Comparison of ENCODE assay signal across 9 cellular contexts in genomic region chr4:1792832-1793495, GRCh38. TPM values are rescaled to one million over a fixed set of nuclear protein-coding genes. Genes with fewer than 3 reads are reported as not detected.
DNase-seq lines count a peak whose midpoint lies in the region; ATAC-seq, FAIRE-seq and TF ChIP-seq lines count a peak whose summit lies in the region.
"Had no signal": no experiment of that assay in that cellular context is flagged by ENCODE, and none has a peak within 500 bp of the region (broad histone marks: within the 10 kb centered on the region; RNA-seq: fewer than 3 reads in every experiment).

Gene FGFR3, plus strand, starts transcription at chr4:1793293. Its CDS starts 642 bp downstream, at chr4:1793935.

- H3K4me3 Mint-ChIP-seq in activated naive CD8-positive, alpha-beta T cell treated with anti-CD3 and anti-CD28 coated beads, Interleukin-2, amount 50 U/mL, for 24 hours = no peak within 1 kb of the TSS

- peaks cover 15% of the 10 kb centered on the region; the same call in 1 of the 2 replicates for H3K79me2 ChIP-seq in HCT116 (ENCODE audit: insufficient read depth, low read length)

- TF ChIP-seq RAD21 in HCT116 (IDR thresholded peaks at IDR 0.05; ENCODE audit: low read depth) = no peak

- no TSS peak for BruUV-seq in HCT116 (replicated peaks; lab: Mats Ljungman, UMichigan)

- FAIRE-seq in D721Med (lab: Jason Lieb, UNC) (no peak), small intestine (lab: Jason Lieb, UNC) (no peak)

- peak; percentile 98 for DNase-seq in D721Med (ENCODE audit: insufficient read length, low spot score)
- no peak for DNase-seq in HCT116 (ENCODE audit: low read depth, low spot score)
- DNase-seq in RPMI8226 = peak; percentile 48
- peak; percentile 45 for DNase-seq in activated naive CD8-positive, alpha-beta T cell treated with anti-CD3 and anti-CD28 coated beads, Interleukin-2, amount 50 U/mL, for 24 hours
- peak; percentile 66 for DNase-seq in small intestine
- no peak for DNase-seq in AML-193 (lab: John Stamatoyannopoulos, UW)

- ATAC-seq in HCT116 (peak; percentile 81), HG03108 (IDR thresholded peaks at IDR 0.05; ENCODE audit: unreplicated experiment) (no peak)
- ATAC-seq in activated naive CD8-positive, alpha-beta T cell treated with anti-CD3 and anti-CD28 coated beads, Interleukin-2, amount 50 U/mL, for 24 hours = peak; percentile 60

- RAD21 ChIA-PET in HCT116 (lab: Charles Lee; ENCODE audit: low non-redundant PET in 1 of 2, low total read pairs in 2 of 2, uncharacterized antibody in 2 of 2, unreplicated experiment in 2 of 2) = no interaction called here

- TF ChIP-seq CTCF in D721Med (IDR thresholded peaks at IDR 0.05; ENCODE audit: insufficient read depth, missing control alignments) (no peak), HCT116 (IDR thresholded peaks at IDR 0.05 in 2 of 3, conservative IDR thresholded peaks at IDR 0.05 in 1 of 3; ENCODE audit: borderline replicate concordance in 1 of 3, insufficient read depth in 1 of 3, low read depth in 2 of 3, low read length in 2 of 3) (no peak)

- H3K27ac ChIP-seq in HCT116 (ENCODE audit: low read depth, low read length) = peak within 1 kb of the TSS; percentile 79; the same call in 1 of the 2 replicates
- H3K27ac ChIP-seq in small intestine (ENCODE audit: low read depth in 1 of 2, low read length in 1 of 2) = peak within 1 kb of the TSS; percentile 64 to 94

- H2AFZ ChIP-seq in HCT116 (ENCODE audit: low read depth, low read length, poor library complexity, severe bottlenecking) = no peak within 1 kb of the TSS

- no peaks in the 10 kb centered on the region for H3K9me3 Mint-ChIP-seq in activated naive CD8-positive, alpha-beta T cell treated with anti-CD3 and anti-CD28 coated beads, Interleukin-2, amount 50 U/mL, for 24 hours

- H3K4me3 ChIP-seq in HCT116 (replicated peaks in 1 of 2; ENCODE audit: low read depth in 1 of 2, low read length in 2 of 2) (peak within 1 kb of the TSS; percentile 61 to 80), iPS-15b (ENCODE audit: low read depth, low read length) (peak within 1 kb of the TSS; percentile 45), small intestine (ENCODE audit: low read depth in 1 of 2, low read length in 2 of 2) (peak within 1 kb of the TSS; percentile 50 to 94)

- H3K36me3 Mint-ChIP-seq in activated naive CD8-positive, alpha-beta T cell treated with anti-CD3 and anti-CD28 coated beads, Interleukin-2, amount 50 U/mL, for 24 hours (ENCODE audit: low read depth) = no peaks in the 10 kb centered on the region

- H4K20me1 ChIP-seq in HCT116 (ENCODE audit: insufficient read depth) = no peaks in the 10 kb centered on the region

- H3K4me1 ChIP-seq in HCT116 (ENCODE audit: control insufficient read depth in 1 of 2, insufficient read depth in 2 of 2, low read length in 2 of 2) (peaks cover 6 to 23% of the 10 kb centered on the region in 2 experiments; a peak in 3 of 4 replicates), iPS-15b (ENCODE audit: control insufficient read depth, insufficient read depth, low read length) (peaks cover 2% of the 10 kb centered on the region), small intestine (ENCODE audit: control insufficient read depth in 2 of 2, insufficient read depth in 1 of 2, low read depth in 1 of 2, low read length in 1 of 2) (peaks cover 0 to 8% of the 10 kb centered on the region in 2 donors)

- peaks cover 17% of the 10 kb centered on the region for H3K27me3 Mint-ChIP-seq in activated naive CD8-positive, alpha-beta T cell treated with anti-CD3 and anti-CD28 coated beads, Interleukin-2, amount 50 U/mL, for 24 hours

- peaks cover 2% of the 10 kb centered on the region for H3K4me1 Mint-ChIP-seq in activated naive CD8-positive, alpha-beta T cell treated with anti-CD3 and anti-CD28 coated beads, Interleukin-2, amount 50 U/mL, for 24 hours

- peak; percentile 95 for TF ChIP-seq POLR2A in HCT116 (IDR thresholded peaks at IDR 0.05; ENCODE audit: borderline replicate concordance, extremely low read depth, insufficient read depth, insufficient read length)

- H3K36me3 ChIP-seq in HCT116 (ENCODE audit: control insufficient read depth in 1 of 2, insufficient read depth in 2 of 2, low read length in 2 of 2) = 0 out of 4 replicates have a peak, but pooled peaks cover 0 to 3% of the 10 kb centered on the region in 2 experiments
- peaks cover 2% of the 10 kb centered on the region for H3K36me3 ChIP-seq in iPS-15b (ENCODE audit: control insufficient read depth, insufficient read depth, low read length)
- no peaks in the 10 kb centered on the region for H3K36me3 ChIP-seq in small intestine (ENCODE audit: control insufficient read depth in 2 of 2, insufficient read depth in 2 of 2, low read length in 2 of 2)

- H3K9me3 ChIP-seq in HCT116 (ENCODE audit: control insufficient read depth in 1 of 2, insufficient read depth in 1 of 2, low read depth in 1 of 2, low read length in 2 of 2) = no peaks in the 10 kb centered on the region
- no peaks in the 10 kb centered on the region for H3K9me3 ChIP-seq in iPS-15b (ENCODE audit: control insufficient read depth, insufficient read depth, low read length)
- H3K9me3 ChIP-seq in small intestine (ENCODE audit: control insufficient read depth, low read depth) = no peaks in the 10 kb centered on the region

- no peaks in the 10 kb centered on the region for H3K9me2 ChIP-seq in HCT116 (ENCODE audit: insufficient read depth)

- H3K27ac Mint-ChIP-seq in activated naive CD8-positive, alpha-beta T cell treated with anti-CD3 and anti-CD28 coated beads, Interleukin-2, amount 50 U/mL, for 24 hours = no peak within 1 kb of the TSS

- peak within 1 kb of the TSS; percentile 98 for H3K4me2 ChIP-seq in HCT116 (ENCODE audit: low read length)

- H3K27me3 ChIP-seq in HCT116 (ENCODE audit: insufficient read depth, low read length) (no peaks in the 10 kb centered on the region), iPS-15b (ENCODE audit: control insufficient read depth, insufficient read depth, low read length) (peaks cover 24% of the 10 kb centered on the region), small intestine (ENCODE audit: control insufficient read depth in 2 of 2, insufficient read depth in 2 of 2, low read length in 2 of 2) (peaks cover 2 to 6% of the 10 kb centered on the region in 2 donors)

- CTCF ChIA-PET in HCT116 (lab: Charles Lee) = interaction anchor here (1.4 to 2.0 kb wide), 2 partner anchors 25 to 45 kb away, joined by 4 to 7 read pairs; no protein-coding TSS in a partner anchor

- H3K9ac ChIP-seq in HCT116 (ENCODE audit: low read length) (peak within 1 kb of the TSS; percentile 68), iPS-15b (ENCODE audit: low read depth, low read length) (peak within 1 kb of the TSS; percentile 60)

- WGBS in small intestine, 3 donors = 1 to 2% (median 1%) methylated on average over 23 to 95 of the region's 95 CpGs

- intact Hi-C loops in HCT116 (cut with micrococcal nuclease) = no loop called here

- POLR2A ChIA-PET in HCT116 (lab: Charles Lee) = interaction anchor here (0.9 kb wide), 1 partner anchor 15 kb away, joined by 3 read pairs; no protein-coding TSS in a partner anchor

TF ChIP-seq in HCT116, 20 proteins besides CTCF, POLR2A, EP300 and RAD21:
- TF ChIP-seq ELF1 (IDR thresholded peaks at IDR 0.05; ENCODE audit: borderline replicate concordance, low read depth) = no peak
- no peak for TF ChIP-seq REST (IDR thresholded peaks at IDR 0.05; ENCODE audit: low read depth)
- TF ChIP-seq SP1 (IDR thresholded peaks at IDR 0.05; ENCODE audit: low read depth) = no peak
- no peak for TF ChIP-seq MAX (IDR thresholded peaks at IDR 0.05)
- peak; percentile 67; the same call in 1 of the 2 replicates for TF ChIP-seq EGR1 (IDR thresholded peaks at IDR 0.05; ENCODE audit: low read depth)
- TF ChIP-seq JUND (IDR thresholded peaks at IDR 0.05) = no peak
- no peak for TF ChIP-seq TCF7L2 (IDR thresholded peaks at IDR 0.05; ENCODE audit: borderline replicate concordance, extremely low read depth, insufficient read depth, insufficient read length)
- TF ChIP-seq EZH2 (IDR thresholded peaks at IDR 0.05) = no peak
- peak; percentile 95 for TF ChIP-seq POLR2AphosphoS5 (IDR thresholded peaks at IDR 0.05; ENCODE audit: low read depth, low read length)
- TF ChIP-seq SIN3A (IDR thresholded peaks at IDR 0.05; ENCODE audit: low read depth) = no peak

RNA-seq across cellular contexts. Expression of gene FGFR3, which starts in this region (rescaled TPM):
- 31.7 TPM for total RNA-seq in HCT116 (2021; ENCODE audit: unreplicated experiment)
- polyA plus RNA-seq in HCT116 (2012) = 18.3 and 19.1 TPM in 2 replicates
- 10 to 100 TPM; 13.8 to 35.8 (median 35.7) TPM for polyA plus RNA-seq in small intestine
- total RNA-seq: RPMI7951 had no signal

Comparison
In these comparisons a context has a peak if more than half of its experiments do, and no peak if none do; other contexts are left out.
1. DNase-seq: peak in D721Med (single experiment), RPMI8226 (single experiment), activated naive CD8-positive, alpha-beta T cell treated with anti-CD3 and anti-CD28 coated beads, Interleukin-2, amount 50 U/mL, for 24 hours (single experiment) and small intestine (single experiment); none in HCT116 (single experiment) and AML-193 (0 of 2).
2. Peak in every context shown above with its lines, with median percentiles within 50 percentile points of each other: H3K4me3 ChIP-seq.